ENCODE assay signal across 13 cellular contexts in genomic region chr14:85572021-85572420, GRCh38. TPM values are rescaled to one million over a fixed set of nuclear protein-coding genes. Genes with fewer than 3 reads are reported as not detected.
"Had no signal": no experiment of that assay in that cellular context is flagged by ENCODE, and none has a peak within 500 bp of the region (broad histone marks: within the 10 kb centered on the region; RNA-seq: fewer than 3 reads in every experiment).

No MANE protein-coding gene starts in this region.

- H3K27me3 ChIP-seq: tibial artery, uterus had no signal

- H3K4me3 Mint-ChIP-seq: activated CD4-positive, alpha-beta T cell treated with anti-CD3 and anti-CD28 coated beads, Interleukin-2, amount 10 ng/mL, durations not matched to agents 7 days and 5 days; activated naive CD8-positive, alpha-beta T cell treated with anti-CD3 and anti-CD28 coated beads for 36 hours; memory B cell; stimulated activated memory B cell treated with anti-CD40 and anti-IgM and Interleukin-4, amounts not matched to agents 10 μg/mL and 1 μg/mL and 100 μg/mL, for 72 hours; T-cell had no signal

- H3K9me3 ChIP-seq: tibial artery, uterus had no signal

- H3K36me3 ChIP-seq: tibial artery, uterus had no signal

- H3K27me3 Mint-ChIP-seq: activated CD4-positive, alpha-beta T cell treated with anti-CD3 and anti-CD28 coated beads, Interleukin-2, amount 10 ng/mL, durations not matched to agents 7 days and 5 days; activated naive CD8-positive, alpha-beta T cell treated with anti-CD3 and anti-CD28 coated beads for 36 hours; memory B cell; stimulated activated memory B cell treated with anti-CD40 and anti-IgM and Interleukin-4, amounts not matched to agents 10 μg/mL and 1 μg/mL and 100 μg/mL, for 72 hours; T-cell had no signal

- H3K36me3 Mint-ChIP-seq: activated naive CD8-positive, alpha-beta T cell treated with anti-CD3 and anti-CD28 coated beads for 36 hours; memory B cell; stimulated activated memory B cell treated with anti-CD40 and anti-IgM and Interleukin-4, amounts not matched to agents 10 μg/mL and 1 μg/mL and 100 μg/mL, for 72 hours; T-cell had no signal

- H3K4me3 ChIP-seq: tibial artery, uterus had no signal

- H3K4me1 ChIP-seq: uterus had no signal

- DNase-seq: activated CD4-positive, alpha-beta T cell treated with anti-CD3 and anti-CD28 coated beads, Interleukin-2, amount 10 ng/mL, durations not matched to agents 7 days and 5 days; activated CD8-positive, alpha-beta memory T cell treated with anti-CD3 and anti-CD28 coated beads for 24 hours; activated naive CD8-positive, alpha-beta T cell treated with anti-CD3 and anti-CD28 coated beads for 36 hours; anterior cingulate cortex; hippocampal formation; left ventricle myocardium superior; stimulated activated CD4-positive, alpha-beta T cell treated with anti-CD3 and anti-CD28 coated beads, Interleukin-2, amount 100 ng/mL, for 48 hours; T-cell; T-helper 9 cell; tibial artery; uterus had no signal

- H3K9me3 Mint-ChIP-seq: activated CD4-positive, alpha-beta T cell treated with anti-CD3 and anti-CD28 coated beads, Interleukin-2, amount 10 ng/mL, durations not matched to agents 7 days and 5 days; activated naive CD8-positive, alpha-beta T cell treated with anti-CD3 and anti-CD28 coated beads for 36 hours had no signal

- H3K27ac Mint-ChIP-seq: activated CD4-positive, alpha-beta T cell treated with anti-CD3 and anti-CD28 coated beads, Interleukin-2, amount 10 ng/mL, durations not matched to agents 7 days and 5 days; activated naive CD8-positive, alpha-beta T cell treated with anti-CD3 and anti-CD28 coated beads for 36 hours; memory B cell; stimulated activated memory B cell treated with anti-CD40 and anti-IgM and Interleukin-4, amounts not matched to agents 10 μg/mL and 1 μg/mL and 100 μg/mL, for 72 hours; T-cell had no signal

- H3K4me1 Mint-ChIP-seq: activated CD4-positive, alpha-beta T cell treated with anti-CD3 and anti-CD28 coated beads, Interleukin-2, amount 10 ng/mL, durations not matched to agents 7 days and 5 days; activated naive CD8-positive, alpha-beta T cell treated with anti-CD3 and anti-CD28 coated beads for 36 hours; memory B cell; stimulated activated memory B cell treated with anti-CD40 and anti-IgM and Interleukin-4, amounts not matched to agents 10 μg/mL and 1 μg/mL and 100 μg/mL, for 72 hours; T-cell had no signal

- H3K27ac ChIP-seq: tibial artery, uterus had no signal

RNA-seq across cellular contexts. Expression of gene FLRT2, which starts 42.1 kb away (rescaled TPM):
- total RNA-seq: activated CD4-positive, alpha-beta T cell treated with anti-CD3 and anti-CD28 coated beads, Interleukin-2, amount 10 ng/mL, durations not matched to agents 7 days and 5 days; activated naive CD8-positive, alpha-beta T cell treated with anti-CD3 and anti-CD28 coated beads for 36 hours had no signal
